Comparison of ENCODE assay signal across 1 cellular context in genomic region chr16:50272111-50272571, GRCh38.
TF ChIP-seq lines count a peak whose summit lies in the region.

No MANE protein-coding gene starts in this region.

TF ChIP-seq in H1, 55 proteins besides CTCF, POLR2A, EP300 and RAD21 (continued from another document):
- no peak for TF ChIP-seq SP4 (IDR thresholded peaks at IDR 0.05; ENCODE audit: low read length)
- TF ChIP-seq BCL11A (IDR thresholded peaks at IDR 0.05; ENCODE audit: low read depth in 2 of 2, low read length in 2 of 2) = no peak
- TF ChIP-seq ZNF274 (IDR thresholded peaks at IDR 0.05; ENCODE audit: borderline replicate concordance, extremely low read depth, low read length) = no peak
- no peak for TF ChIP-seq CHD7 (IDR thresholded peaks at IDR 0.05; ENCODE audit: insufficient replicate concordance, low read length)
- no peak for TF ChIP-seq KDM5A (IDR thresholded peaks at IDR 0.05; ENCODE audit: low read length)
- TF ChIP-seq RFX5 (IDR thresholded peaks at IDR 0.05; ENCODE audit: borderline replicate concordance, low read depth, low read length) = no peak
- TF ChIP-seq KDM4A (IDR thresholded peaks at IDR 0.05; ENCODE audit: low read depth, low read length, severe bottlenecking) = no peak
- no peak for TF ChIP-seq E2F6 (IDR thresholded peaks at IDR 0.05)
